Comparison of ENCODE assay signal across 26 cellular contexts in genomic region chr14:61201171-61201570, GRCh38.
"Had no signal": no experiment of that assay in that cellular context is flagged by ENCODE, and none has a peak within 500 bp of the region (broad histone marks: within the 10 kb centered on the region; RNA-seq: fewer than 3 reads in every experiment).

No MANE protein-coding gene starts in this region.

- FAIRE-seq: small intestine had no signal

- H3K4me1 ChIP-seq: left ventricle myocardium inferior, spleen, thyroid gland, transverse colon, upper lobe of left lung, vagina had no signal

- DNase-seq: hypothalamus; islet precursor cell; left ventricle myocardium inferior; mesendoderm; naive B cell; natural killer cell; nephron progenitor cell; occipital lobe; retina; right cardiac atrium; small intestine; spleen; stimulated activated CD4-positive, alpha-beta T cell treated with anti-CD3 and anti-CD28 coated beads, Interleukin-4, amount 100 ng/mL, for 24 hours; stimulated activated CD8-positive, alpha-beta memory T cell treated with anti-CD3 and anti-CD28 coated beads, Interleukin-4, amount 100 ng/mL, for 48 hours; stimulated activated naive CD4-positive, alpha-beta T cell treated with Interleukin-2 at 50 U/mL for 16 hours; stimulated activated naive CD8-positive, alpha-beta T cell treated with anti-CD3 and anti-CD28 coated beads, Interleukin-15, amount 100 ng/mL, for 72 hours; substantia nigra; thyroid gland; transverse colon; upper lobe of left lung had no signal

- H3K36me3 ChIP-seq: left ventricle myocardium inferior, neural progenitor cell, neutrophil, spleen, thyroid gland, transverse colon, upper lobe of left lung, vagina had no signal

- H3K9me3 ChIP-seq: left ventricle myocardium inferior, neutrophil, spleen, thyroid gland, transverse colon, upper lobe of left lung, vagina had no signal

- ATAC-seq: natural killer cell; right cardiac atrium; sciatic nerve; stimulated activated memory B cell treated with anti-CD40 and anti-IgM and Interleukin-4, amounts not matched to agents 10 μg/mL and 1 μg/mL and 100 μg/mL, for 72 hours; stimulated activated naive CD8-positive, alpha-beta T cell treated with anti-CD3 and anti-CD28 coated beads, Interleukin-15, amount 100 ng/mL, for 72 hours had no signal

- H3K9ac ChIP-seq: neural progenitor cell had no signal

- H3K4me3 ChIP-seq: left ventricle myocardium inferior, lung, neural progenitor cell, spleen, thyroid gland, transverse colon, upper lobe of left lung, vagina had no signal

- H3K27me3 ChIP-seq: neural progenitor cell, thyroid gland, transverse colon, upper lobe of left lung, vagina had no signal

- H3K27ac ChIP-seq: left ventricle myocardium inferior, neural progenitor cell, neutrophil, spleen, thyroid gland, transverse colon, upper lobe of left lung, vagina had no signal
